In genomic region chr4:101192244-101192643, GRCh38 we compare ENCODE assay signal across 9 cellular contexts.
DNase-seq lines count a peak whose midpoint lies in the region; ATAC-seq and TF ChIP-seq lines count a peak whose summit lies in the region.
"Had no signal": no experiment of that assay in that cellular context is flagged by ENCODE, and none has a peak within 500 bp of the region (broad histone marks: within the 10 kb centered on the region; RNA-seq: fewer than 3 reads in every experiment).

No MANE protein-coding gene starts in this region.

- peaks cover 18% of the 10 kb centered on the region for H3K4me1 Mint-ChIP-seq in neural progenitor cell

- H3K9me3 ChIP-seq in breast epithelium (no peaks in the 10 kb centered on the region), neural progenitor cell (ENCODE audit: low read depth) (no peaks in the 10 kb centered on the region), ovary (no peaks in the 10 kb centered on the region)

- peak overlapping the region; percentile 77 to 86 for H3K27ac ChIP-seq in breast epithelium
- no peak overlapping the region for H3K27ac ChIP-seq in neural progenitor cell
- H3K27ac ChIP-seq in ovary, result peak overlapping the region in 1 of 2 donors; percentile 66

- peaks cover 4% of the 10 kb centered on the region for H3F3A ChIP-seq in neural progenitor cell (ENCODE audit: low read depth)

- H3K4me3 Mint-ChIP-seq in neural progenitor cell, result no peak overlapping the region

- H3K9ac ChIP-seq in neural progenitor cell, result no peak overlapping the region

- no peaks in the 10 kb centered on the region for H3K79me2 ChIP-seq in neural progenitor cell (ENCODE audit: low read depth)

- no peak for TF ChIP-seq CTCF in breast epithelium (IDR thresholded peaks at IDR 0.05)
- TF ChIP-seq CTCF in neural progenitor cell (IDR thresholded peaks at IDR 0.05), result no peak
- TF ChIP-seq CTCF in ovary (IDR thresholded peaks at IDR 0.05), result no peak

- H3K27me3 ChIP-seq in breast epithelium, result no peaks in the 10 kb centered on the region
- no peaks in the 10 kb centered on the region for H3K27me3 ChIP-seq in neural progenitor cell
- no peaks in the 10 kb centered on the region for H3K27me3 ChIP-seq in ovary

- H3K4me3 ChIP-seq in breast epithelium, result no peak overlapping the region
- H3K4me3 ChIP-seq in neural progenitor cell, result no peak overlapping the region
- H3K4me3 ChIP-seq in ovary, result no peak overlapping the region

- H2AFZ ChIP-seq in neural progenitor cell (replicated peaks), result no peak overlapping the region

- H3K9me3 Mint-ChIP-seq in neural progenitor cell, result no peaks in the 10 kb centered on the region
- H3K9me3 Mint-ChIP-seq: activated naive CD4-positive, alpha-beta T cell treated with anti-CD3 and anti-CD28 coated beads, Interleukin-2, amount 50 U/mL, for 72 hours had no signal

- intact Hi-C loops in breast epithelium (cut with DNase I; ENCODE audit: low total_unique reads) (no loop called here), ovary (cut with DNase I) (loop anchor here in 2 of 4 donors (5.0 to 10.0 kb wide), 2 partner anchors 153 to 155 kb away; partner anchors contain the start of gene PPP3CA (in 2 of the 2))

- no peak for TF ChIP-seq EP300 in ovary (IDR thresholded peaks at IDR 0.05)

- peaks cover 7% of the 10 kb centered on the region for H4K20me1 ChIP-seq in neural progenitor cell (ENCODE audit: low read depth)

- peaks cover 2% of the 10 kb centered on the region for H3K27me3 Mint-ChIP-seq in neural progenitor cell (ENCODE audit: insufficient read depth, low read depth)

- H3K4me1 ChIP-seq in breast epithelium (peaks cover 4 to 8% of the 10 kb centered on the region in 2 donors), neural progenitor cell (peaks cover 19% of the 10 kb centered on the region), ovary (ENCODE audit: insufficient read depth) (peaks cover 8% of the 10 kb centered on the region)

- peak overlapping the region; percentile 6 for H3K27ac Mint-ChIP-seq in neural progenitor cell
- H3K27ac Mint-ChIP-seq: activated naive CD4-positive, alpha-beta T cell treated with anti-CD3 and anti-CD28 coated beads, Interleukin-2, amount 50 U/mL, for 72 hours had no signal

- no peak overlapping the region for H3K4me2 ChIP-seq in neural progenitor cell

- H3K36me3 ChIP-seq in breast epithelium, result no peaks in the 10 kb centered on the region
- H3K36me3 ChIP-seq in neural progenitor cell, result no peaks in the 10 kb centered on the region
- no peaks in the 10 kb centered on the region for H3K36me3 ChIP-seq in ovary

- DNase-seq in breast epithelium (ENCODE audit: low spot score in 2 of 2) (no peak), neural progenitor cell (ENCODE audit: low spot score) (no peak), ovary (no peak), RPMI8226 (no peak), NCI-H524 (lab: John Stamatoyannopoulos, UW) (no peak)
- DNase-seq in central memory CD4-positive, alpha-beta T cell, result no peak

- ATAC-seq in GM18502 (IDR thresholded peaks at IDR 0.05; ENCODE audit: poor library complexity, unreplicated experiment) (peak; percentile 66), HG02943 (IDR thresholded peaks at IDR 0.05; ENCODE audit: low read depth, unreplicated experiment) (peak; percentile 90)
- ATAC-seq: activated naive CD4-positive, alpha-beta T cell treated with anti-CD3 and anti-CD28 coated beads, Interleukin-2, amount 50 U/mL, for 72 hours had no signal

- no peak for TF ChIP-seq POLR2A in breast epithelium (IDR thresholded peaks at IDR 0.05)
- TF ChIP-seq POLR2A in ovary (IDR thresholded peaks at IDR 0.05), result no peak

- H3K36me3 Mint-ChIP-seq in neural progenitor cell, result peaks cover 4% of the 10 kb centered on the region
- H3K36me3 Mint-ChIP-seq: activated naive CD4-positive, alpha-beta T cell treated with anti-CD3 and anti-CD28 coated beads, Interleukin-2, amount 50 U/mL, for 72 hours had no signal
